Comparison of ENCODE assay signal across 1 cellular context in genomic region chr3:105772635-105773034, GRCh38.
TF ChIP-seq lines count a peak whose summit lies in the region.

No MANE protein-coding gene starts in this region.

TF ChIP-seq in GM12878, 131 proteins besides CTCF, POLR2A, EP300 and RAD21 (continued from another document):
- TF ChIP-seq BHLHE40 (IDR thresholded peaks at IDR 0.05; ENCODE audit: borderline replicate concordance in 1 of 2, low read depth in 2 of 2, low read length in 1 of 2) (no peak), BMI1 (IDR thresholded peaks at IDR 0.05; ENCODE audit: borderline replicate concordance) (peak; percentile 34; the same call in 1 of the 2 replicates), MTA2 (IDR thresholded peaks at IDR 0.05; ENCODE audit: low read depth) (peak; percentile 87), SMC3 (IDR thresholded peaks at IDR 0.05; ENCODE audit: borderline replicate concordance, low read length) (no peak), RUNX3 (IDR thresholded peaks at IDR 0.05; ENCODE audit: low read length) (peak; percentile 50), IKZF1 (conservative IDR thresholded peaks at IDR 0.05) (peak; percentile 24; the same call in 1 of the 2 replicates), SPI1 (IDR thresholded peaks at IDR 0.05; ENCODE audit: borderline replicate concordance, insufficient read depth, low read depth, low read length) (no peak), ZNF24 (IDR thresholded peaks at IDR 0.05) (peak; percentile 61; the same call in 1 of the 2 replicates), ZNF217 (IDR thresholded peaks at IDR 0.05) (peak; percentile 63; the same call in 1 of the 2 replicates), POU2F2 (IDR thresholded peaks at IDR 0.05; ENCODE audit: borderline replicate concordance, low read depth, low read length) (0 out of 3 replicates have a peak, but pooled peaks have one; percentile 25), NBN (IDR thresholded peaks at IDR 0.05) (0 out of 2 replicates have a peak, but pooled peaks have one; percentile 36), ATF7 (IDR thresholded peaks at IDR 0.05; ENCODE audit: low read depth) (0 out of 2 replicates have a peak, but pooled peaks have one; percentile 47)
- TF ChIP-seq, protein P1, sequence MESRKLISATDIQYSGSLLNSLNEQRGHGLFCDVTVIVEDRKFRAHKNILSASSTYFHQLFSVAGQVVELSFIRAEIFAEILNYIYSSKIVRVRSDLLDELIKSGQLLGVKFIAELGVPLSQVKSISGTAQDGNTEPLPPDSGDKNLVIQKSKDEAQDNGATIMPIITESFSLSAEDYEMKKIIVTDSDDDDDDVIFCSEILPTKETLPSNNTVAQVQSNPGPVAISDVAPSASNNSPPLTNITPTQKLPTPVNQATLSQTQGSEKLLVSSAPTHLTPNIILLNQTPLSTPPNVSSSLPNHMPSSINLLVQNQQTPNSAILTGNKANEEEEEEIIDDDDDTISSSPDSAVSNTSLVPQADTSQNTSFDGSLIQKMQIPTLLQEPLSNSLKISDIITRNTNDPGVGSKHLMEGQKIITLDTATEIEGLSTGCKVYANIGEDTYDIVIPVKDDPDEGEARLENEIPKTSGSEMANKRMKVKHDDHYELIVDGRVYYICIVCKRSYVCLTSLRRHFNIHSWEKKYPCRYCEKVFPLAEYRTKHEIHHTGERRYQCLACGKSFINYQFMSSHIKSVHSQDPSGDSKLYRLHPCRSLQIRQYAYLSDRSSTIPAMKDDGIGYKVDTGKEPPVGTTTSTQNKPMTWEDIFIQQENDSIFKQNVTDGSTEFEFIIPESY (IDR thresholded peaks at IDR 0.05), result peak; percentile 20; the same call in 1 of the 2 replicates
